38 cellular contexts compared by ENCODE assay signal in genomic region chr10:60254776-60255175, GRCh38.
"Had no signal": no experiment of that assay in that cellular context is flagged by ENCODE, and none has a peak within 500 bp of the region (broad histone marks: within the 10 kb centered on the region; RNA-seq: fewer than 3 reads in every experiment).

No MANE protein-coding gene starts in this region.

- H3K9me3 ChIP-seq: adrenal gland, ascending aorta, body of pancreas, breast epithelium had no signal

- DNase-seq: activated effector memory CD4-positive, alpha-beta T cell treated with anti-CD3 and anti-CD28 coated beads, Interleukin-2, amount 50 U/mL, for 16 hours; activated effector memory CD4-positive, alpha-beta T cell treated with Interleukin-2 at 50 U/mL for 16 hours; activated gamma-delta T cell; activated gamma-delta T cell treated with Interleukin-2 at 50 U/mL for 16 hours; activated naive CD4-positive, alpha-beta T cell; activated naive CD4-positive, alpha-beta T cell treated with anti-CD3 and anti-CD28 coated beads for 36 hours; activated naive CD4-positive, alpha-beta T cell treated with anti-CD3 and anti-CD28 coated beads, Interleukin-2, amount 10 ng/mL, durations not matched to agents 7 days and 5 days; activated naive CD4-positive, alpha-beta T cell treated with anti-CD3 and anti-CD28 coated beads, Interleukin-2, amount 50 U/mL, for 16 hours; activated naive CD4-positive, alpha-beta T cell treated with Interleukin-2 at 50 U/mL for 16 hours; activated naive CD8-positive, alpha-beta T cell treated with anti-CD3 and anti-CD28 coated beads for 36 hours; activated naive CD8-positive, alpha-beta T cell treated with anti-CD3 and anti-CD28 coated beads, Interleukin-2, amount 10 ng/mL, durations not matched to agents 7 days and 5 days; activated naive CD8-positive, alpha-beta T cell treated with anti-CD3 and anti-CD28 coated beads, Interleukin-2, amount 50 U/mL, for 24 hours; activated T-cell treated with anti-CD3 and anti-CD28 coated beads for 4 hours; activated T-cell treated with anti-CD3 and anti-CD28 coated beads, Interleukin-2, amount 50 U/mL, for 1 hour; activated T-cell treated with anti-CD3 and anti-CD28 coated beads, Interleukin-2, amount 50 U/mL, for 24 hours; activated T-cell treated with anti-CD3 and anti-CD28 coated beads, Interleukin-2, amount 50 U/mL, for 4 hours; activated T-cell treated with anti-CD3 and anti-CD28 coated beads, Interleukin-2, amount 50 U/mL, for 48 hours; activated T-cell treated with anti-CD3 and anti-CD28 coated beads, Interleukin-2, amount 50 U/mL, for 72 hours; adrenal gland; amniotic stem cell; amygdala; anterior cingulate cortex; aorta; body of pancreas; brain microvascular endothelial cell; caudate nucleus; central memory CD4-positive, alpha-beta T cell; cerebellar nuclear complex had no signal

- H3K27me3 ChIP-seq: adrenal gland, ascending aorta, body of pancreas, brain microvascular endothelial cell, breast epithelium had no signal

- H3K9me3 Mint-ChIP-seq: activated naive CD4-positive, alpha-beta T cell treated with anti-CD3 and anti-CD28 coated beads for 36 hours; activated naive CD4-positive, alpha-beta T cell treated with anti-CD3 and anti-CD28 coated beads, Interleukin-2, amount 10 ng/mL, durations not matched to agents 7 days and 5 days; activated naive CD4-positive, alpha-beta T cell treated with anti-CD3 and anti-CD28 coated beads, Interleukin-2, amount 50 U/mL, for 24 hours; activated naive CD4-positive, alpha-beta T cell treated with anti-CD3 and anti-CD28 coated beads, Interleukin-2, amount 50 U/mL, for 72 hours; activated naive CD8-positive, alpha-beta T cell treated with anti-CD3 and anti-CD28 coated beads for 36 hours; activated naive CD8-positive, alpha-beta T cell treated with anti-CD3 and anti-CD28 coated beads, Interleukin-2, amount 10 ng/mL, durations not matched to agents 7 days and 5 days; activated naive CD8-positive, alpha-beta T cell treated with anti-CD3 and anti-CD28 coated beads, Interleukin-2, amount 50 U/mL, for 24 hours; activated T-cell treated with anti-CD3 and anti-CD28 coated beads, Interleukin-2, amount 50 U/mL, for 24 hours; activated T-cell treated with anti-CD3 and anti-CD28 coated beads, Interleukin-2, amount 50 U/mL, for 4 hours; activated T-cell treated with anti-CD3 and anti-CD28 coated beads, Interleukin-2, amount 50 U/mL, for 72 hours; activated T-helper 1 cell treated with anti-CD3 and anti-CD28 coated beads, Interleukin-12 subunit alpha, Interleukin-12 subunit beta, Interleukin-2, Interleukin-4 antibody, amounts not matched to agents 30 ng/mL and 10 ng/mL and 1 ng/mL, durations not matched to agents 14 hours and 24 hours and 36 hours; activated T-helper 17 cell treated with anti-CD3 and anti-CD28 coated beads, Interleukin-2, amount 50 U/mL, for 72 hours; activated T-helper 2 cell treated with anti-CD3 and anti-CD28 coated beads, Interferon-gamma antibody, Interleukin-2, Interleukin-4, amounts not matched to agents 10 μg/mL and 5 μg/mL and 100 μg/mL, durations not matched to agents 14 hours and 24 hours and 36 hours; brain; central memory CD8-positive, alpha-beta T cell had no signal

- H3K4me1 Mint-ChIP-seq: activated naive CD4-positive, alpha-beta T cell treated with anti-CD3 and anti-CD28 coated beads, Interleukin-2, amount 10 ng/mL, durations not matched to agents 7 days and 5 days; activated naive CD4-positive, alpha-beta T cell treated with anti-CD3 and anti-CD28 coated beads, Interleukin-2, amount 50 U/mL, for 24 hours; activated naive CD8-positive, alpha-beta T cell treated with anti-CD3 and anti-CD28 coated beads for 36 hours; activated naive CD8-positive, alpha-beta T cell treated with anti-CD3 and anti-CD28 coated beads, Interleukin-2, amount 10 ng/mL, durations not matched to agents 7 days and 5 days; activated naive CD8-positive, alpha-beta T cell treated with anti-CD3 and anti-CD28 coated beads, Interleukin-2, amount 50 U/mL, for 24 hours had no signal

- ATAC-seq: activated naive CD4-positive, alpha-beta T cell treated with anti-CD3 and anti-CD28 coated beads, Interleukin-2, amount 50 U/mL, for 72 hours; activated naive CD8-positive, alpha-beta T cell treated with anti-CD3 and anti-CD28 coated beads, Interleukin-2, amount 50 U/mL, for 24 hours; activated T-cell treated with anti-CD3 and anti-CD28 coated beads, Interleukin-2, amount 50 U/mL, for 4 hours; activated T-cell treated with anti-CD3 and anti-CD28 coated beads, Interleukin-2, amount 50 U/mL, for 72 hours; activated T-helper 17 cell treated with anti-CD3 and anti-CD28 coated beads, Interleukin-2, amount 50 U/mL, for 72 hours; body of pancreas had no signal

- H3K36me3 Mint-ChIP-seq: activated naive CD4-positive, alpha-beta T cell treated with anti-CD3 and anti-CD28 coated beads, Interleukin-2, amount 10 ng/mL, durations not matched to agents 7 days and 5 days; activated naive CD4-positive, alpha-beta T cell treated with anti-CD3 and anti-CD28 coated beads, Interleukin-2, amount 50 U/mL, for 72 hours; activated naive CD8-positive, alpha-beta T cell; activated naive CD8-positive, alpha-beta T cell treated with anti-CD3 and anti-CD28 coated beads for 36 hours; activated naive CD8-positive, alpha-beta T cell treated with anti-CD3 and anti-CD28 coated beads, Interleukin-2, amount 10 ng/mL, durations not matched to agents 7 days and 5 days had no signal

- H3K4me3 Mint-ChIP-seq: activated naive CD4-positive, alpha-beta T cell treated with anti-CD3 and anti-CD28 coated beads for 36 hours; activated naive CD4-positive, alpha-beta T cell treated with anti-CD3 and anti-CD28 coated beads, Interleukin-2, amount 10 ng/mL, durations not matched to agents 7 days and 5 days; activated naive CD4-positive, alpha-beta T cell treated with anti-CD3 and anti-CD28 coated beads, Interleukin-2, amount 50 U/mL, for 24 hours; activated naive CD8-positive, alpha-beta T cell; activated naive CD8-positive, alpha-beta T cell treated with anti-CD3 and anti-CD28 coated beads for 36 hours; activated naive CD8-positive, alpha-beta T cell treated with anti-CD3 and anti-CD28 coated beads, Interleukin-2, amount 10 ng/mL, durations not matched to agents 7 days and 5 days; activated naive CD8-positive, alpha-beta T cell treated with anti-CD3 and anti-CD28 coated beads, Interleukin-2, amount 50 U/mL, for 24 hours; activated T-cell treated with anti-CD3 and anti-CD28 coated beads, Interleukin-2, amount 50 U/mL, for 24 hours; activated T-cell treated with anti-CD3 and anti-CD28 coated beads, Interleukin-2, amount 50 U/mL, for 4 hours; activated T-cell treated with anti-CD3 and anti-CD28 coated beads, Interleukin-2, amount 50 U/mL, for 72 hours; activated T-helper 1 cell treated with anti-CD3 and anti-CD28 coated beads, Interleukin-12 subunit alpha, Interleukin-12 subunit beta, Interleukin-2, Interleukin-4 antibody, amounts not matched to agents 30 ng/mL and 10 ng/mL and 1 ng/mL, durations not matched to agents 14 hours and 24 hours and 36 hours; activated T-helper 17 cell treated with anti-CD3 and anti-CD28 coated beads, Interleukin-2, amount 50 U/mL, for 72 hours; brain; central memory CD8-positive, alpha-beta T cell had no signal

- H3K4me1 ChIP-seq: adrenal gland, ascending aorta, breast epithelium had no signal

- H3K36me3 ChIP-seq: adrenal gland, ascending aorta, brain microvascular endothelial cell, breast epithelium had no signal

- H3K4me3 ChIP-seq: adrenal gland, ascending aorta, body of pancreas, breast epithelium had no signal

- H3K27ac Mint-ChIP-seq: activated naive CD4-positive, alpha-beta T cell treated with anti-CD3 and anti-CD28 coated beads for 36 hours; activated naive CD4-positive, alpha-beta T cell treated with anti-CD3 and anti-CD28 coated beads, Interleukin-2, amount 10 ng/mL, durations not matched to agents 7 days and 5 days; activated naive CD4-positive, alpha-beta T cell treated with anti-CD3 and anti-CD28 coated beads, Interleukin-2, amount 50 U/mL, for 24 hours; activated naive CD8-positive, alpha-beta T cell; activated naive CD8-positive, alpha-beta T cell treated with anti-CD3 and anti-CD28 coated beads for 36 hours; activated naive CD8-positive, alpha-beta T cell treated with anti-CD3 and anti-CD28 coated beads, Interleukin-2, amount 10 ng/mL, durations not matched to agents 7 days and 5 days; activated naive CD8-positive, alpha-beta T cell treated with anti-CD3 and anti-CD28 coated beads, Interleukin-2, amount 50 U/mL, for 24 hours; activated T-cell treated with anti-CD3 and anti-CD28 coated beads, Interleukin-2, amount 50 U/mL, for 24 hours; activated T-cell treated with anti-CD3 and anti-CD28 coated beads, Interleukin-2, amount 50 U/mL, for 72 hours; activated T-helper 17 cell treated with anti-CD3 and anti-CD28 coated beads, Interleukin-2, amount 50 U/mL, for 72 hours; activated T-helper 2 cell treated with anti-CD3 and anti-CD28 coated beads, Interferon-gamma antibody, Interleukin-2, Interleukin-4, amounts not matched to agents 10 μg/mL and 5 μg/mL and 100 μg/mL, durations not matched to agents 14 hours and 24 hours and 36 hours; brain had no signal

- H3K27ac ChIP-seq: adrenal gland, ascending aorta, body of pancreas, brain microvascular endothelial cell, breast epithelium had no signal

- H3K27me3 Mint-ChIP-seq: activated naive CD4-positive, alpha-beta T cell treated with anti-CD3 and anti-CD28 coated beads, Interleukin-2, amount 10 ng/mL, durations not matched to agents 7 days and 5 days; activated naive CD4-positive, alpha-beta T cell treated with anti-CD3 and anti-CD28 coated beads, Interleukin-2, amount 50 U/mL, for 24 hours; activated naive CD8-positive, alpha-beta T cell; activated naive CD8-positive, alpha-beta T cell treated with anti-CD3 and anti-CD28 coated beads for 36 hours; activated naive CD8-positive, alpha-beta T cell treated with anti-CD3 and anti-CD28 coated beads, Interleukin-2, amount 50 U/mL, for 24 hours; activated T-cell treated with anti-CD3 and anti-CD28 coated beads, Interleukin-2, amount 50 U/mL, for 24 hours; activated T-helper 17 cell treated with anti-CD3 and anti-CD28 coated beads, Interleukin-2, amount 50 U/mL, for 72 hours; central memory CD8-positive, alpha-beta T cell had no signal
